Comparison of ENCODE assay signal across 38 cellular contexts in the genomic region with DNA sequence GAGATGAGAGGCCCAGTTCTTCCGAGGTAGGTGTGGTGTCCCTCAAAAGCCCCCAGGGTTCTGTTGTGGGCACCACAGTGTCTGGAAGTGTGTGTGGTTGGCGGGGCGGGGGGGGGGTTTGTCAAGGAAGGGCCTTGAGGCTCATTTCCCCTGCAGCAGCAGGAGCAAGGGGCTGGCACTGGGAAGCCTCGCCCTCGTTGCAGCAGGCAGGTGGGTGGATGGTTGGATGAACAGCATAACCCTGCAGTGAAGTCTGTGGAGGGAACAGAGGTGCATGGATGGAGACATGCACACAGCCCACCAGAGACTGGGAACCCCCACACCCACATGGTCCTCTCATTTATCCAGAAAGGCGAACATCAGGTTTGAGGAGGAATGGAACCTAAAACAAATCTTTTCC. TPM values are rescaled to one million over a fixed set of nuclear protein-coding genes. Genes with fewer than 3 reads are reported as not detected.
"Had no signal": no experiment of that assay in that cellular context is flagged by ENCODE, and none has a peak within 500 bp of the region (broad histone marks: within the 10 kb centered on the region; RNA-seq: fewer than 3 reads in every experiment).

No MANE protein-coding gene starts in this region.

- H3K27ac Mint-ChIP-seq: activated CD4-positive, alpha-beta memory T cell treated with anti-CD3 and anti-CD28 coated beads for 36 hours; activated naive CD4-positive, alpha-beta T cell treated with anti-CD3 and anti-CD28 coated beads, Interleukin-2, amount 10 ng/mL, durations not matched to agents 7 days and 5 days; activated naive CD8-positive, alpha-beta T cell; activated naive CD8-positive, alpha-beta T cell treated with anti-CD3 and anti-CD28 coated beads, Interleukin-2, amount 50 U/mL, for 24 hours; activated T-helper 1 cell treated with anti-CD3 and anti-CD28 coated beads, Interleukin-12 subunit alpha, Interleukin-12 subunit beta, Interleukin-2, Interleukin-4 antibody, amounts not matched to agents 30 ng/mL and 10 ng/mL and 1 ng/mL, durations not matched to agents 14 hours and 24 hours and 36 hours; brain had no signal

- ATAC-seq: activated naive CD8-positive, alpha-beta T cell treated with anti-CD3 and anti-CD28 coated beads, Interleukin-2, amount 50 U/mL, for 24 hours; activated T-cell treated with anti-CD3 and anti-CD28 coated beads, Interleukin-2, amount 50 U/mL, for 4 hours; PC-3; Right ventricle myocardium inferior had no signal

- H3K4me1 Mint-ChIP-seq: activated naive CD4-positive, alpha-beta T cell treated with anti-CD3 and anti-CD28 coated beads, Interleukin-2, amount 10 ng/mL, durations not matched to agents 7 days and 5 days; activated naive CD8-positive, alpha-beta T cell treated with anti-CD3 and anti-CD28 coated beads, Interleukin-2, amount 50 U/mL, for 24 hours had no signal

- H3K36me3 ChIP-seq: WERI-Rb-1 had no signal

- H3K4me3 Mint-ChIP-seq: activated CD4-positive, alpha-beta memory T cell treated with anti-CD3 and anti-CD28 coated beads for 36 hours; activated naive CD4-positive, alpha-beta T cell treated with anti-CD3 and anti-CD28 coated beads, Interleukin-2, amount 10 ng/mL, durations not matched to agents 7 days and 5 days; activated naive CD8-positive, alpha-beta T cell; activated naive CD8-positive, alpha-beta T cell treated with anti-CD3 and anti-CD28 coated beads, Interleukin-2, amount 50 U/mL, for 24 hours; activated T-cell treated with anti-CD3 and anti-CD28 coated beads, Interleukin-2, amount 50 U/mL, for 4 hours; activated T-helper 1 cell treated with anti-CD3 and anti-CD28 coated beads, Interleukin-12 subunit alpha, Interleukin-12 subunit beta, Interleukin-2, Interleukin-4 antibody, amounts not matched to agents 30 ng/mL and 10 ng/mL and 1 ng/mL, durations not matched to agents 14 hours and 24 hours and 36 hours; brain had no signal

- H3K36me3 Mint-ChIP-seq: activated CD4-positive, alpha-beta memory T cell treated with anti-CD3 and anti-CD28 coated beads for 36 hours; activated naive CD4-positive, alpha-beta T cell treated with anti-CD3 and anti-CD28 coated beads, Interleukin-2, amount 10 ng/mL, durations not matched to agents 7 days and 5 days; activated naive CD8-positive, alpha-beta T cell; brain had no signal

- H3K9me3 Mint-ChIP-seq: activated CD4-positive, alpha-beta memory T cell treated with anti-CD3 and anti-CD28 coated beads for 36 hours; activated naive CD4-positive, alpha-beta T cell treated with anti-CD3 and anti-CD28 coated beads, Interleukin-2, amount 10 ng/mL, durations not matched to agents 7 days and 5 days; activated naive CD8-positive, alpha-beta T cell treated with anti-CD3 and anti-CD28 coated beads, Interleukin-2, amount 50 U/mL, for 24 hours; activated T-cell treated with anti-CD3 and anti-CD28 coated beads, Interleukin-2, amount 50 U/mL, for 4 hours; activated T-helper 1 cell treated with anti-CD3 and anti-CD28 coated beads, Interleukin-12 subunit alpha, Interleukin-12 subunit beta, Interleukin-2, Interleukin-4 antibody, amounts not matched to agents 30 ng/mL and 10 ng/mL and 1 ng/mL, durations not matched to agents 14 hours and 24 hours and 36 hours had no signal

- H3K4me2 ChIP-seq: KMS-11 had no signal

- H3K9ac ChIP-seq: KMS-11 had no signal

- DNase-seq: activated CD4-positive, alpha-beta T cell treated with anti-CD3 and anti-CD28 coated beads, Interleukin-2, amount 50 U/mL, for 1 hour; activated CD4-positive, CD25-positive, alpha-beta regulatory T cell; activated CD8-positive, alpha-beta memory T cell treated with anti-CD3 and anti-CD28 coated beads, Interleukin-2, amount 50 U/mL, for 4 hours; activated effector memory CD4-positive, alpha-beta T cell treated with Interleukin-2 at 50 U/mL for 16 hours; activated naive CD8-positive, alpha-beta T cell treated with anti-CD3 and anti-CD28 coated beads, Interleukin-2, amount 50 U/mL, for 24 hours; activated T-cell treated with anti-CD3 and anti-CD28 coated beads for 4 hours; activated T-cell treated with anti-CD3 and anti-CD28 coated beads, Interleukin-2, amount 50 U/mL, for 4 hours; anterior cingulate cortex; caudate nucleus; MM.1S; MV-4-11; NCI-H1092; NCI-H146; NCI-H187; NCI-H2029 treated with DMSO at 0.1 percent for 48 hours; NCI-H2107; NCI-H2171; NCI-H510A; NCI-H526; NCI-H748 treated with DMSO at 0.1 percent for 48 hours; NK-92 treated with Interleukin-12 subunit alpha and Interleukin-12 subunit beta, amount 100 ng/mL, for 24 hours; PC-3; SW 1271; T-helper 1 cell; T-helper 2 cell; T-helper 9 cell; WERI-Rb-1 had no signal

- H3K27ac ChIP-seq: KMS-11, RWPE1, WERI-Rb-1 had no signal

- FAIRE-seq: RCC 7860 had no signal

RNA-seq across cellular contexts. Expression of gene SPATA31E1, which starts 2.0 kb away (rescaled TPM):
- total RNA-seq: activated CD4-positive, alpha-beta memory T cell treated with anti-CD3 and anti-CD28 coated beads for 36 hours; activated T-cell treated with anti-CD3 and anti-CD28 coated beads, Interleukin-2, amount 50 U/mL, for 4 hours; activated T-helper 1 cell treated with anti-CD3 and anti-CD28 coated beads, Interleukin-12 subunit alpha, Interleukin-12 subunit beta, Interleukin-2, Interleukin-4 antibody, amounts not matched to agents 30 ng/mL and 10 ng/mL and 1 ng/mL, durations not matched to agents 14 hours and 24 hours and 36 hours; bronchial epithelial cell; LHCN-M2; Right ventricle myocardium inferior had no signal

RNA-seq across cellular contexts. Expression of gene SPATA31C1, which starts 37.1 kb away (rescaled TPM):
- total RNA-seq: activated CD4-positive, alpha-beta memory T cell treated with anti-CD3 and anti-CD28 coated beads for 36 hours; activated T-cell treated with anti-CD3 and anti-CD28 coated beads, Interleukin-2, amount 50 U/mL, for 4 hours; activated T-helper 1 cell treated with anti-CD3 and anti-CD28 coated beads, Interleukin-12 subunit alpha, Interleukin-12 subunit beta, Interleukin-2, Interleukin-4 antibody, amounts not matched to agents 30 ng/mL and 10 ng/mL and 1 ng/mL, durations not matched to agents 14 hours and 24 hours and 36 hours; bronchial epithelial cell; LHCN-M2; PC-3; Right ventricle myocardium inferior had no signal
